Comparison of ENCODE assay signal across 26 cellular contexts in the genomic region with DNA sequence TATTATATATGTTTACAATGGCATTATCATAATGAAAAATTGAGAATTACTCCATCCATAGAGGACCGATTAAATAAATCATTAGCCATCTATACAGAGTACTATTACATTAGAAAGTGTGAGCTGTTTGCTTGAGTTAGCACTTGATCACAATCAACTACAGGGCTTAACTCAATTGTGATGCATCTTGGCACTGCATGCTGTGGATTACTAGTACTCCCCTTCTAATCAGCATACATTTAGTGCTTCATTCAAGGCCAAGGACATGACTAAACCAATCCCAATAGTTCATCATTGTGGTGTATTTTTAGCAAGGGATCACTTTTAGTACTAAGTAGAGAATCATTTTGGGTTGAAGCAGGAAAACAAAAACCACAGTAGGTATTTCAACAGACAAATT. TPM values are rescaled to one million over a fixed set of nuclear protein-coding genes. Genes with fewer than 3 reads are reported as not detected.
"Had no signal": no experiment of that assay in that cellular context is flagged by ENCODE, and none has a peak within 500 bp of the region (broad histone marks: within the 10 kb centered on the region; RNA-seq: fewer than 3 reads in every experiment).

No MANE protein-coding gene starts in this region.

- DNase-seq: activated CD4-positive, alpha-beta T cell treated with anti-CD3 and anti-CD28 coated beads, Interleukin-2, amount 10 ng/mL, durations not matched to agents 24 days and 14 days; activated CD4-positive, alpha-beta T cell treated with anti-CD3 and anti-CD28 coated beads, Interleukin-2, amount 50 U/mL, for 4 hours; activated CD8-positive, alpha-beta T cell treated with anti-CD3 and anti-CD28 coated beads for 36 hours; activated gamma-delta T cell treated with Interleukin-2 at 50 U/mL for 16 hours; activated naive CD4-positive, alpha-beta T cell treated with anti-CD3 and anti-CD28 coated beads, Interleukin-2, amount 10 ng/mL, durations not matched to agents 7 days and 5 days; activated naive CD8-positive, alpha-beta T cell treated with anti-CD3 and anti-CD28 coated beads for 36 hours; activated T-cell treated with anti-CD3 and anti-CD28 coated beads, Interleukin-2, amount 50 U/mL, for 1 hour; amniotic stem cell; Karpas-422; NCI-H1105; NCI-H1417 treated with DMSO at 0.1 percent for 48 hours; NCI-H187 treated with DMSO at 0.1 percent for 48 hours; NCI-H2081; NCI-H2171 treated with DMSO at 0.1 percent for 48 hours; NCI-H226; NCI-H526; NCI-H748 treated with DMSO at 0.1 percent for 48 hours; SHP77; SJCRH30; T1000; WERI-Rb-1 had no signal

- H3K4me3 Mint-ChIP-seq: activated CD4-positive, alpha-beta T cell treated with anti-CD3 and anti-CD28 coated beads, Interleukin-2, amount 10 ng/mL, durations not matched to agents 24 days and 14 days; activated CD8-positive, alpha-beta T cell treated with anti-CD3 and anti-CD28 coated beads for 36 hours; activated naive CD4-positive, alpha-beta T cell treated with anti-CD3 and anti-CD28 coated beads, Interleukin-2, amount 10 ng/mL, durations not matched to agents 7 days and 5 days; activated naive CD8-positive, alpha-beta T cell treated with anti-CD3 and anti-CD28 coated beads for 36 hours; central memory CD8-positive, alpha-beta T cell had no signal

- H3K27me3 ChIP-seq: ascending aorta, cardiac muscle cell, SJCRH30 had no signal

- H3K4me3 ChIP-seq: ascending aorta, cardiac muscle cell, SJCRH30, SK-N-MC had no signal

- H3K36me3 ChIP-seq: ascending aorta, cardiac muscle cell, SJCRH30, WERI-Rb-1 had no signal

- H3K9me3 ChIP-seq: ascending aorta, SJCRH30 had no signal

- H3K27ac Mint-ChIP-seq: activated CD4-positive, alpha-beta T cell treated with anti-CD3 and anti-CD28 coated beads, Interleukin-2, amount 10 ng/mL, durations not matched to agents 24 days and 14 days; activated CD8-positive, alpha-beta T cell treated with anti-CD3 and anti-CD28 coated beads for 36 hours; activated naive CD4-positive, alpha-beta T cell treated with anti-CD3 and anti-CD28 coated beads, Interleukin-2, amount 10 ng/mL, durations not matched to agents 7 days and 5 days; activated naive CD8-positive, alpha-beta T cell treated with anti-CD3 and anti-CD28 coated beads for 36 hours had no signal

- H3K36me3 Mint-ChIP-seq: activated naive CD4-positive, alpha-beta T cell treated with anti-CD3 and anti-CD28 coated beads, Interleukin-2, amount 10 ng/mL, durations not matched to agents 7 days and 5 days; activated naive CD8-positive, alpha-beta T cell treated with anti-CD3 and anti-CD28 coated beads for 36 hours had no signal

- ATAC-seq: activated CD8-positive, alpha-beta T cell treated with anti-CD3 and anti-CD28 coated beads for 36 hours; Panc1 had no signal

- H3K27me3 Mint-ChIP-seq: activated CD4-positive, alpha-beta T cell treated with anti-CD3 and anti-CD28 coated beads, Interleukin-2, amount 10 ng/mL, durations not matched to agents 24 days and 14 days; activated CD8-positive, alpha-beta T cell treated with anti-CD3 and anti-CD28 coated beads for 36 hours; activated naive CD4-positive, alpha-beta T cell treated with anti-CD3 and anti-CD28 coated beads, Interleukin-2, amount 10 ng/mL, durations not matched to agents 7 days and 5 days; activated naive CD8-positive, alpha-beta T cell treated with anti-CD3 and anti-CD28 coated beads for 36 hours; central memory CD8-positive, alpha-beta T cell had no signal

- H3K9me3 Mint-ChIP-seq: activated CD4-positive, alpha-beta T cell treated with anti-CD3 and anti-CD28 coated beads, Interleukin-2, amount 10 ng/mL, durations not matched to agents 24 days and 14 days; activated naive CD4-positive, alpha-beta T cell treated with anti-CD3 and anti-CD28 coated beads, Interleukin-2, amount 10 ng/mL, durations not matched to agents 7 days and 5 days had no signal

- H3K4me1 Mint-ChIP-seq: activated CD4-positive, alpha-beta T cell treated with anti-CD3 and anti-CD28 coated beads, Interleukin-2, amount 10 ng/mL, durations not matched to agents 24 days and 14 days; activated naive CD4-positive, alpha-beta T cell treated with anti-CD3 and anti-CD28 coated beads, Interleukin-2, amount 10 ng/mL, durations not matched to agents 7 days and 5 days; activated naive CD8-positive, alpha-beta T cell treated with anti-CD3 and anti-CD28 coated beads for 36 hours; central memory CD8-positive, alpha-beta T cell had no signal

- H3K27ac ChIP-seq: ascending aorta, cardiac muscle cell, SJCRH30, SK-N-MC, WERI-Rb-1 had no signal

- H3K4me1 ChIP-seq: ascending aorta, SJCRH30 had no signal

RNA-seq across cellular contexts. Expression of gene ARHGAP42, which starts 23.5 kb away (rescaled TPM):
- total RNA-seq: activated CD4-positive, alpha-beta T cell treated with anti-CD3 and anti-CD28 coated beads, Interleukin-2, amount 10 ng/mL, durations not matched to agents 24 days and 14 days had no signal
